In genomic region chr4:17081157-17081556, GRCh38 we compare ENCODE assay signal across 1 cellular context.
TF ChIP-seq lines count a peak whose summit lies in the region.

No MANE protein-coding gene starts in this region.

TF ChIP-seq in H1, 55 proteins besides CTCF, POLR2A, EP300 and RAD21:
- TF ChIP-seq POU5F1 (IDR thresholded peaks at IDR 0.05; ENCODE audit: low read depth, low read length) (no peak), CEBPB (IDR thresholded peaks at IDR 0.05; ENCODE audit: low read depth, low read length) (peak; percentile 68; the same call in 1 of the 2 replicates), JUND (IDR thresholded peaks at IDR 0.05; ENCODE audit: low read length) (0 out of 2 replicates have a peak, but pooled peaks have one; percentile 39)
TF ChIP-seq in H1: peak in this region for 2.
